Comparison of ENCODE assay signal across 1 cellular context in the genomic region with DNA sequence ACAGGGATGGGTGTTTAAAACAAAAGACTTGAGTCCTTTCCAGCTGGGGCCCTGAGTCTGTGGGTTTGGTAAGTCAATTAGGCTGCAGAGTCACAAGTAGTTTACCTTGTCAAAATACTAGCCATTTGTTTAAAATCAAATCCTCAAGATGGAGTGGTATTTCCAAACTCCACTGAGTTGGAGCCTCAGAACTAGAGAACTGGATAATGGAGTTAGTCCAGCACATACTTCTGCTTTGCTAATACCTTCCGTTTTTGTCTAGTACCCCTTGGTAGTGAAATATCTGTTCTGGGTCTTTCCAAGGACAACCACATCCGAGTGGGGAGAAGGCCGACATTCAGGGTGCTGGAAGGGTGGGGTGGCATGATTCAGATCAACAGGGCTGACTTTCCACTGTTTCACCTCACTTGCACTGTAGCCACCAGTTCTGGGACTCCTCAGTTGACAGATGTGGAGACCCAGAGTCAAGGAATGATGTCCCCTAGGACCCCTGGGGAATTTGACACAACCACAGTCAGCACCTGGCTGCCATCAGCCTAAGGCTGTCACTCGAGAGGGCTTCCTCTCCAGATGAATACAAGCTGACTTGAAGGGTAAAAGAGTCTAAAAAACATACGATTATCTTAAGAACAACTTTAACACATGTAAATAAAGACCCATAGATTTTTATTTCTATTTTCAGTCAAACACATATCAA.
TF ChIP-seq lines count a peak whose summit lies in the region.

No MANE protein-coding gene starts in this region.

TF ChIP-seq in GM12878, 131 proteins besides CTCF, POLR2A, EP300 and RAD21 (continued from another document and continues in another):
- TF ChIP-seq, protein P1, sequence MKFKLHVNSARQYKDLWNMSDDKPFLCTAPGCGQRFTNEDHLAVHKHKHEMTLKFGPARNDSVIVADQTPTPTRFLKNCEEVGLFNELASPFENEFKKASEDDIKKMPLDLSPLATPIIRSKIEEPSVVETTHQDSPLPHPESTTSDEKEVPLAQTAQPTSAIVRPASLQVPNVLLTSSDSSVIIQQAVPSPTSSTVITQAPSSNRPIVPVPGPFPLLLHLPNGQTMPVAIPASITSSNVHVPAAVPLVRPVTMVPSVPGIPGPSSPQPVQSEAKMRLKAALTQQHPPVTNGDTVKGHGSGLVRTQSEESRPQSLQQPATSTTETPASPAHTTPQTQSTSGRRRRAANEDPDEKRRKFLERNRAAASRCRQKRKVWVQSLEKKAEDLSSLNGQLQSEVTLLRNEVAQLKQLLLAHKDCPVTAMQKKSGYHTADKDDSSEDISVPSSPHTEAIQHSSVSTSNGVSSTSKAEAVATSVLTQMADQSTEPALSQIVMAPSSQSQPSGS (IDR thresholded peaks at IDR 0.05; ENCODE audit: low read length), result peak; percentile 42; the same call in 1 of the 2 replicates
- no peak for TF ChIP-seq EZH2 (IDR thresholded peaks at IDR 0.05; ENCODE audit: borderline replicate concordance, control insufficient read depth, low read depth, low read length)
- TF ChIP-seq BHLHE40 (IDR thresholded peaks at IDR 0.05; ENCODE audit: borderline replicate concordance in 1 of 2, low read depth in 2 of 2, low read length in 1 of 2), result peak; percentile 26 to 48; a peak in 1 of 4 replicates
- TF ChIP-seq HDGF (IDR thresholded peaks at IDR 0.05), result no peak
- TF ChIP-seq, protein P2, sequence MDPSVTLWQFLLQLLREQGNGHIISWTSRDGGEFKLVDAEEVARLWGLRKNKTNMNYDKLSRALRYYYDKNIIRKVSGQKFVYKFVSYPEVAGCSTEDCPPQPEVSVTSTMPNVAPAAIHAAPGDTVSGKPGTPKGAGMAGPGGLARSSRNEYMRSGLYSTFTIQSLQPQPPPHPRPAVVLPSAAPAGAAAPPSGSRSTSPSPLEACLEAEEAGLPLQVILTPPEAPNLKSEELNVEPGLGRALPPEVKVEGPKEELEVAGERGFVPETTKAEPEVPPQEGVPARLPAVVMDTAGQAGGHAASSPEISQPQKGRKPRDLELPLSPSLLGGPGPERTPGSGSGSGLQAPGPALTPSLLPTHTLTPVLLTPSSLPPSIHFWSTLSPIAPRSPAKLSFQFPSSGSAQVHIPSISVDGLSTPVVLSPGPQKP (IDR thresholded peaks at IDR 0.05; ENCODE audit: low read depth, low read length), result no peak
- TF ChIP-seq STAT3 (IDR thresholded peaks at IDR 0.05; ENCODE audit: low read depth, low read length), result no peak
- TF ChIP-seq RFX5 (IDR thresholded peaks at IDR 0.05; ENCODE audit: low read depth, low read length), result no peak
- no peak for TF ChIP-seq ZNF274 (IDR thresholded peaks at IDR 0.05; ENCODE audit: insufficient read depth, insufficient read length)
- TF ChIP-seq, protein P3, sequence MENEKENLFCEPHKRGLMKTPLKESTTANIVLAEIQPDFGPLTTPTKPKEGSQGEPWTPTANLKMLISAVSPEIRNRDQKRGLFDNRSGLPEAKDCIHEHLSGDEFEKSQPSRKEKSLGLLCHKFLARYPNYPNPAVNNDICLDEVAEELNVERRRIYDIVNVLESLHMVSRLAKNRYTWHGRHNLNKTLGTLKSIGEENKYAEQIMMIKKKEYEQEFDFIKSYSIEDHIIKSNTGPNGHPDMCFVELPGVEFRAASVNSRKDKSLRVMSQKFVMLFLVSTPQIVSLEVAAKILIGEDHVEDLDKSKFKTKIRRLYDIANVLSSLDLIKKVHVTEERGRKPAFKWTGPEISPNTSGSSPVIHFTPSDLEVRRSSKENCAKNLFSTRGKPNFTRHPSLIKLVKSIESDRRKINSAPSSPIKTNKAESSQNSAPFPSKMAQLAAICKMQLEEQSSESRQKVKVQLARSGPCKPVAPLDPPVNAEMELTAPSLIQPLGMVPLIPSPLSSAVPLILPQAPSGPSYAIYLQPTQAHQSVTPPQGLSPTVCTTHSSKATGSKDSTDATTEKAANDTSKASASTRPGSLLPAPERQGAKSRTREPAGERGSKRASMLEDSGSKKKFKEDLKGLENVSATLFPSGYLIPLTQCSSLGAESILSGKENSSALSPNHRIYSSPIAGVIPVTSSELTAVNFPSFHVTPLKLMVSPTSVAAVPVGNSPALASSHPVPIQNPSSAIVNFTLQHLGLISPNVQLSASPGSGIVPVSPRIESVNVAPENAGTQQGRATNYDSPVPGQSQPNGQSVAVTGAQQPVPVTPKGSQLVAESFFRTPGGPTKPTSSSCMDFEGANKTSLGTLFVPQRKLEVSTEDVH (IDR thresholded peaks at IDR 0.05; ENCODE audit: low read depth, partially characterized antibody), result no peak
- no peak for TF ChIP-seq SIN3A (IDR thresholded peaks at IDR 0.05; ENCODE audit: low read depth, low read length)
- TF ChIP-seq, protein P4, sequence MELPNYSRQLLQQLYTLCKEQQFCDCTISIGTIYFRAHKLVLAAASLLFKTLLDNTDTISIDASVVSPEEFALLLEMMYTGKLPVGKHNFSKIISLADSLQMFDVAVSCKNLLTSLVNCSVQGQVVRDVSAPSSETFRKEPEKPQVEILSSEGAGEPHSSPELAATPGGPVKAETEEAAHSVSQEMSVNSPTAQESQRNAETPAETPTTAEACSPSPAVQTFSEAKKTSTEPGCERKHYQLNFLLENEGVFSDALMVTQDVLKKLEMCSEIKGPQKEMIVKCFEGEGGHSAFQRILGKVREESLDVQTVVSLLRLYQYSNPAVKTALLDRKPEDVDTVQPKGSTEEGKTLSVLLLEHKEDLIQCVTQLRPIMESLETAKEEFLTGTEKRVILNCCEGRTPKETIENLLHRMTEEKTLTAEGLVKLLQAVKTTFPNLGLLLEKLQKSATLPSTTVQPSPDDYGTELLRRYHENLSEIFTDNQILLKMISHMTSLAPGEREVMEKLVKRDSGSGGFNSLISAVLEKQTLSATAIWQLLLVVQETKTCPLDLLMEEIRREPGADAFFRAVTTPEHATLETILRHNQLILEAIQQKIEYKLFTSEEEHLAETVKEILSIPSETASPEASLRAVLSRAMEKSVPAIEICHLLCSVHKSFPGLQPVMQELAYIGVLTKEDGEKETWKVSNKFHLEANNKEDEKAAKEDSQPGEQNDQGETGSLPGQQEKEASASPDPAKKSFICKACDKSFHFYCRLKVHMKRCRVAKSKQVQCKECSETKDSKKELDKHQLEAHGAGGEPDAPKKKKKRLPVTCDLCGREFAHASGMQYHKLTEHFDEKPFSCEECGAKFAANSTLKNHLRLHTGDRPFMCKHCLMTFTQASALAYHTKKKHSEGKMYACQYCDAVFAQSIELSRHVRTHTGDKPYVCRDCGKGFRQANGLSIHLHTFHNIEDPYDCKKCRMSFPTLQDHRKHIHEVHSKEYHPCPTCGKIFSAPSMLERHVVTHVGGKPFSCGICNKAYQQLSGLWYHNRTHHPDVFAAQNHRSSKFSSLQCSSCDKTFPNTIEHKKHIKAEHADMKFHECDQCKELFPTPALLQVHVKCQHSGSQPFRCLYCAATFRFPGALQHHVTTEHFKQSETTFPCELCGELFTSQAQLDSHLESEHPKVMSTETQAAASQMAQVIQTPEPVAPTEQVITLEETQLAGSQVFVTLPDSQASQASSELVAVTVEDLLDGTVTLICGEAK (IDR thresholded peaks at IDR 0.05; ENCODE audit: borderline replicate concordance), result no peak
- TF ChIP-seq, protein P5, sequence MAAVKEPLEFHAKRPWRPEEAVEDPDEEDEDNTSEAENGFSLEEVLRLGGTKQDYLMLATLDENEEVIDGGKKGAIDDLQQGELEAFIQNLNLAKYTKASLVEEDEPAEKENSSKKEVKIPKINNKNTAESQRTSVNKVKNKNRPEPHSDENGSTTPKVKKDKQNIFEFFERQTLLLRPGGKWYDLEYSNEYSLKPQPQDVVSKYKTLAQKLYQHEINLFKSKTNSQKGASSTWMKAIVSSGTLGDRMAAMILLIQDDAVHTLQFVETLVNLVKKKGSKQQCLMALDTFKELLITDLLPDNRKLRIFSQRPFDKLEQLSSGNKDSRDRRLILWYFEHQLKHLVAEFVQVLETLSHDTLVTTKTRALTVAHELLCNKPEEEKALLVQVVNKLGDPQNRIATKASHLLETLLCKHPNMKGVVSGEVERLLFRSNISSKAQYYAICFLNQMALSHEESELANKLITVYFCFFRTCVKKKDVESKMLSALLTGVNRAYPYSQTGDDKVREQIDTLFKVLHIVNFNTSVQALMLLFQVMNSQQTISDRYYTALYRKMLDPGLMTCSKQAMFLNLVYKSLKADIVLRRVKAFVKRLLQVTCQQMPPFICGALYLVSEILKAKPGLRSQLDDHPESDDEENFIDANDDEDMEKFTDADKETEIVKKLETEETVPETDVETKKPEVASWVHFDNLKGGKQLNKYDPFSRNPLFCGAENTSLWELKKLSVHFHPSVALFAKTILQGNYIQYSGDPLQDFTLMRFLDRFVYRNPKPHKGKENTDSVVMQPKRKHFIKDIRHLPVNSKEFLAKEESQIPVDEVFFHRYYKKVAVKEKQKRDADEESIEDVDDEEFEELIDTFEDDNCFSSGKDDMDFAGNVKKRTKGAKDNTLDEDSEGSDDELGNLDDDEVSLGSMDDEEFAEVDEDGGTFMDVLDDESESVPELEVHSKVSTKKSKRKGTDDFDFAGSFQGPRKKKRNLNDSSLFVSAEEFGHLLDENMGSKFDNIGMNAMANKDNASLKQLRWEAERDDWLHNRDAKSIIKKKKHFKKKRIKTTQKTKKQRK (IDR thresholded peaks at IDR 0.05; ENCODE audit: low read depth, low read length), result no peak
- TF ChIP-seq, protein P6, sequence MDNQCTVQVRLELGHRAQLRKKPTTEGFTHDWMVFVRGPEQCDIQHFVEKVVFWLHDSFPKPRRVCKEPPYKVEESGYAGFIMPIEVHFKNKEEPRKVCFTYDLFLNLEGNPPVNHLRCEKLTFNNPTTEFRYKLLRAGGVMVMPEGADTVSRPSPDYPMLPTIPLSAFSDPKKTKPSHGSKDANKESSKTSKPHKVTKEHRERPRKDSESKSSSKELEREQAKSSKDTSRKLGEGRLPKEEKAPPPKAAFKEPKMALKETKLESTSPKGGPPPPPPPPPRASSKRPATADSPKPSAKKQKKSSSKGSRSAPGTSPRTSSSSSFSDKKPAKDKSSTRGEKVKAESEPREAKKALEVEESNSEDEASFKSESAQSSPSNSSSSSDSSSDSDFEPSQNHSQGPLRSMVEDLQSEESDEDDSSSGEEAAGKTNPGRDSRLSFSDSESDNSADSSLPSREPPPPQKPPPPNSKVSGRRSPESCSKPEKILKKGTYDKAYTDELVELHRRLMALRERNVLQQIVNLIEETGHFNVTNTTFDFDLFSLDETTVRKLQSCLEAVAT (IDR thresholded peaks at IDR 0.05), result no peak
- peak; percentile 46; the same call in 1 of the 2 replicates for TF ChIP-seq MTA2 (IDR thresholded peaks at IDR 0.05; ENCODE audit: low read depth)
- TF ChIP-seq, protein P7, sequence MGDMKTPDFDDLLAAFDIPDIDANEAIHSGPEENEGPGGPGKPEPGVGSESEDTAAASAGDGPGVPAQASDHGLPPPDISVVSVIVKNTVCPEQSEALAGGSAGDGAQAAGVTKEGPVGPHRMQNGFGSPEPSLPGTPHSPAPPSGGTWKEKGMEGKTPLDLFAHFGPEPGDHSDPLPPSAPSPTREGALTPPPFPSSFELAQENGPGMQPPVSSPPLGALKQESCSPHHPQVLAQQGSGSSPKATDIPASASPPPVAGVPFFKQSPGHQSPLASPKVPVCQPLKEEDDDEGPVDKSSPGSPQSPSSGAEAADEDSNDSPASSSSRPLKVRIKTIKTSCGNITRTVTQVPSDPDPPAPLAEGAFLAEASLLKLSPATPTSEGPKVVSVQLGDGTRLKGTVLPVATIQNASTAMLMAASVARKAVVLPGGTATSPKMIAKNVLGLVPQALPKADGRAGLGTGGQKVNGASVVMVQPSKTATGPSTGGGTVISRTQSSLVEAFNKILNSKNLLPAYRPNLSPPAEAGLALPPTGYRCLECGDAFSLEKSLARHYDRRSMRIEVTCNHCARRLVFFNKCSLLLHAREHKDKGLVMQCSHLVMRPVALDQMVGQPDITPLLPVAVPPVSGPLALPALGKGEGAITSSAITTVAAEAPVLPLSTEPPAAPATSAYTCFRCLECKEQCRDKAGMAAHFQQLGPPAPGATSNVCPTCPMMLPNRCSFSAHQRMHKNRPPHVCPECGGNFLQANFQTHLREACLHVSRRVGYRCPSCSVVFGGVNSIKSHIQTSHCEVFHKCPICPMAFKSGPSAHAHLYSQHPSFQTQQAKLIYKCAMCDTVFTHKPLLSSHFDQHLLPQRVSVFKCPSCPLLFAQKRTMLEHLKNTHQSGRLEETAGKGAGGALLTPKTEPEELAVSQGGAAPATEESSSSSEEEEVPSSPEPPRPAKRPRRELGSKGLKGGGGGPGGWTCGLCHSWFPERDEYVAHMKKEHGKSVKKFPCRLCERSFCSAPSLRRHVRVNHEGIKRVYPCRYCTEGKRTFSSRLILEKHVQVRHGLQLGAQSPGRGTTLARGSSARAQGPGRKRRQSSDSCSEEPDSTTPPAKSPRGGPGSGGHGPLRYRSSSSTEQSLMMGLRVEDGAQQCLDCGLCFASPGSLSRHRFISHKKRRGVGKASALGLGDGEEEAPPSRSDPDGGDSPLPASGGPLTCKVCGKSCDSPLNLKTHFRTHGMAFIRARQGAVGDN (IDR thresholded peaks at IDR 0.05), result peak; percentile 93
- TF ChIP-seq CBFB (IDR thresholded peaks at IDR 0.05; ENCODE audit: low read depth), result no peak; the same call in none of the 2 replicates
- no peak for TF ChIP-seq SIX5 (IDR thresholded peaks at IDR 0.05; ENCODE audit: low read depth, low read length, severe bottlenecking)
- TF ChIP-seq FOXM1 (IDR thresholded peaks at IDR 0.05; ENCODE audit: low read depth, low read length), result peak; percentile 43; the same call in 1 of the 2 replicates
- TF ChIP-seq GATAD2B (conservative IDR thresholded peaks at IDR 0.05; ENCODE audit: low read depth), result 0 out of 2 replicates have a peak, but pooled peaks have one; percentile 25
- TF ChIP-seq TCF3 (IDR thresholded peaks at IDR 0.05; ENCODE audit: borderline replicate concordance, insufficient read depth, low read depth, low read length), result peak; percentile 80; the same call in 1 of the 2 replicates
- TF ChIP-seq IKZF1 (conservative IDR thresholded peaks at IDR 0.05), result peak; percentile 80; the same call in 1 of the 2 replicates
- TF ChIP-seq HDAC6 (IDR thresholded peaks at IDR 0.05; ENCODE audit: unreplicated experiment), result no peak
- peak; percentile 53 for TF ChIP-seq JUNB (IDR thresholded peaks at IDR 0.05)
- no peak for TF ChIP-seq CHD4 (IDR thresholded peaks at IDR 0.05)
- no peak for TF ChIP-seq CHD2 (IDR thresholded peaks at IDR 0.05; ENCODE audit: borderline replicate concordance, low read depth, low read length)
- TF ChIP-seq, protein P8, sequence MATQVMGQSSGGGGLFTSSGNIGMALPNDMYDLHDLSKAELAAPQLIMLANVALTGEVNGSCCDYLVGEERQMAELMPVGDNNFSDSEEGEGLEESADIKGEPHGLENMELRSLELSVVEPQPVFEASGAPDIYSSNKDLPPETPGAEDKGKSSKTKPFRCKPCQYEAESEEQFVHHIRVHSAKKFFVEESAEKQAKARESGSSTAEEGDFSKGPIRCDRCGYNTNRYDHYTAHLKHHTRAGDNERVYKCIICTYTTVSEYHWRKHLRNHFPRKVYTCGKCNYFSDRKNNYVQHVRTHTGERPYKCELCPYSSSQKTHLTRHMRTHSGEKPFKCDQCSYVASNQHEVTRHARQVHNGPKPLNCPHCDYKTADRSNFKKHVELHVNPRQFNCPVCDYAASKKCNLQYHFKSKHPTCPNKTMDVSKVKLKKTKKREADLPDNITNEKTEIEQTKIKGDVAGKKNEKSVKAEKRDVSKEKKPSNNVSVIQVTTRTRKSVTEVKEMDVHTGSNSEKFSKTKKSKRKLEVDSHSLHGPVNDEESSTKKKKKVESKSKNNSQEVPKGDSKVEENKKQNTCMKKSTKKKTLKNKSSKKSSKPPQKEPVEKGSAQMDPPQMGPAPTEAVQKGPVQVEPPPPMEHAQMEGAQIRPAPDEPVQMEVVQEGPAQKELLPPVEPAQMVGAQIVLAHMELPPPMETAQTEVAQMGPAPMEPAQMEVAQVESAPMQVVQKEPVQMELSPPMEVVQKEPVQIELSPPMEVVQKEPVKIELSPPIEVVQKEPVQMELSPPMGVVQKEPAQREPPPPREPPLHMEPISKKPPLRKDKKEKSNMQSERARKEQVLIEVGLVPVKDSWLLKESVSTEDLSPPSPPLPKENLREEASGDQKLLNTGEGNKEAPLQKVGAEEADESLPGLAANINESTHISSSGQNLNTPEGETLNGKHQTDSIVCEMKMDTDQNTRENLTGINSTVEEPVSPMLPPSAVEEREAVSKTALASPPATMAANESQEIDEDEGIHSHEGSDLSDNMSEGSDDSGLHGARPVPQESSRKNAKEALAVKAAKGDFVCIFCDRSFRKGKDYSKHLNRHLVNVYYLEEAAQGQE (IDR thresholded peaks at IDR 0.05; ENCODE audit: low read depth, low read length), result no peak
- TF ChIP-seq ZNF207 (IDR thresholded peaks at IDR 0.05; ENCODE audit: borderline replicate concordance), result no peak
- TF ChIP-seq TAF1 (IDR thresholded peaks at IDR 0.05; ENCODE audit: borderline replicate concordance, low read depth, low read length), result no peak
